ENCODE assay signal across 9 cellular contexts in the genomic region with DNA sequence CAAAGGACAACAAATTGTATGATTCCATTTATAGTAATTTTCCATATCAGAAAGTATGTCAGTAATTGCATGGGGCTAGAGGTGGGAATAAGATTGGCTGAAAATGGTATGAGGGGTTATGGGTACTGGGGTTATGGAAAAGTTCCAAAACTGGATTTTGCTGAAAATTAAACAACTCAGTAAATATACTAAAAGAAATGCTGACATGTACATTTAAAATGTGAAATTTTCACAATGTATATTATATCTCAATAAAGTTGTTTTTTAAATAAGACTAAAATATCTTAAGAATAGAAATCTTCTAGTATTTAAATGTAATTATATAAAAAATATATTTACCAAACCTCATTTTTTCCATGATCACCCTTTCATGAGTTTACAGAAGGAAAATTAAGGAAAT.
"Had no signal": no experiment of that assay in that cellular context is flagged by ENCODE, and none has a peak within 500 bp of the region (broad histone marks: within the 10 kb centered on the region; RNA-seq: fewer than 3 reads in every experiment).

No MANE protein-coding gene starts in this region.

- H3K4me1 ChIP-seq: HAP-1 had no signal

- H3K4me3 ChIP-seq: GM23248, HAP-1 had no signal

- DNase-seq: GM23248, GOT3, H7, Karpas-422, KBM-7 had no signal

- H3K27ac ChIP-seq: GM23248, KMS-11 had no signal

- H3K9me3 ChIP-seq: HAP-1 had no signal

- H3K36me3 ChIP-seq: HAP-1 had no signal

- ATAC-seq: HCT116 had no signal

- H3K4me2 ChIP-seq: KMS-11 had no signal

- FAIRE-seq: HTR-8/SVneo had no signal
